ENCODE assay signal across 17 cellular contexts in genomic region chr16:28621756-28622155, GRCh38. TPM values are rescaled to one million over a fixed set of nuclear protein-coding genes. Genes with fewer than 3 reads are reported as not detected.
DNase-seq lines count a peak whose midpoint lies in the region; ATAC-seq and TF ChIP-seq lines count a peak whose summit lies in the region.
"Had no signal": no experiment of that assay in that cellular context is flagged by ENCODE, and none has a peak within 500 bp of the region (broad histone marks: within the 10 kb centered on the region; RNA-seq: fewer than 3 reads in every experiment).

No MANE protein-coding gene starts in this region.

- no peaks in the 10 kb centered on the region for H4K20me1 ChIP-seq in BLaER1
- no peaks in the 10 kb centered on the region for H4K20me1 ChIP-seq in PC-3 (ENCODE audit: low read length)
- no peaks in the 10 kb centered on the region for H4K20me1 ChIP-seq in hepatocyte (ENCODE audit: insufficient read depth, poor library complexity, severe bottlenecking)

- POLR2A ChIA-PET in Caco-2 (lab: Charles Lee): no interaction called here
- POLR2A ChIA-PET in PC-3 (lab: Charles Lee; ENCODE audit: unreplicated experiment): no interaction called here

- H3K27me3 ChIP-seq in BLaER1 (no peaks in the 10 kb centered on the region), Caco-2 (replicated peaks; ENCODE audit: control insufficient read depth, insufficient read depth, low read length) (no peaks in the 10 kb centered on the region), PC-3 (ENCODE audit: low read length) (no peaks in the 10 kb centered on the region), hepatocyte (no peaks in the 10 kb centered on the region), stomach (peaks cover 0 to 5% (median 0%) of the 10 kb centered on the region in 3 donors)
- H3K27me3 ChIP-seq: ascending aorta, right lobe of liver, upper lobe of left lung had no signal

- H3K36me3 ChIP-seq in BLaER1 (no peaks in the 10 kb centered on the region), Caco-2 (ENCODE audit: control insufficient read depth, insufficient read depth, low read length) (no peaks in the 10 kb centered on the region), PC-3 (ENCODE audit: low read depth, low read length) (no peaks in the 10 kb centered on the region), hepatocyte (replicated peaks; ENCODE audit: insufficient read depth, low read depth) (no peaks in the 10 kb centered on the region), stomach (peaks cover 0 to 14% (median 2%) of the 10 kb centered on the region in 4 donors)
- H3K36me3 ChIP-seq: ascending aorta, upper lobe of left lung had no signal

- DNase-seq in Caco-2 (peak in 1 of 2 experiments; percentile 43), PC-3 (no peak), hepatocyte (ENCODE audit: low spot score) (no peak), stomach (no peak), erythroblast (lab: John Stamatoyannopoulos, UW) (no peak)
- DNase-seq: C1 segment of cervical spinal cord; cortex of kidney; left ventricle myocardium superior; NCI-H187 treated with DMSO at 0.1 percent for 48 hours; right lobe of liver; stimulated activated CD4-positive, alpha-beta T cell treated with anti-CD3 and anti-CD28 coated beads, Interleukin-2, amount 100 ng/mL, for 48 hours; T1000; upper lobe of left lung had no signal

- H3K27ac ChIP-seq in BLaER1 (no peak overlapping the region), PC-3 (ENCODE audit: low read length) (no peak overlapping the region), hepatocyte (no peak overlapping the region), stomach (no peak overlapping the region)
- H3K27ac ChIP-seq: ascending aorta, right lobe of liver had no signal

- H3K4me3 Mint-ChIP-seq in Caco-2 (ENCODE audit: unreplicated experiment): peak overlapping the region; percentile 81
- H3K4me3 Mint-ChIP-seq: nephron had no signal

- H3K79me2 ChIP-seq in PC-3 (ENCODE audit: low read length) (no peaks in the 10 kb centered on the region), hepatocyte (no peaks in the 10 kb centered on the region)

- H3K27me3 Mint-ChIP-seq in Caco-2 (ENCODE audit: insufficient read depth, unreplicated experiment): no peaks in the 10 kb centered on the region

- no peaks in the 10 kb centered on the region for H3K9me3 Mint-ChIP-seq in Caco-2 (ENCODE audit: unreplicated experiment)

- H3K9me2 ChIP-seq in PC-3 (replicated peaks; ENCODE audit: low read length): no peaks in the 10 kb centered on the region
- no peaks in the 10 kb centered on the region for H3K9me2 ChIP-seq in hepatocyte (replicated peaks; ENCODE audit: insufficient read depth)

- no peaks in the 10 kb centered on the region for H3K9me3 ChIP-seq in BLaER1
- no peaks in the 10 kb centered on the region for H3K9me3 ChIP-seq in Caco-2
- no peaks in the 10 kb centered on the region for H3K9me3 ChIP-seq in PC-3 (ENCODE audit: low read length)
- no peaks in the 10 kb centered on the region for H3K9me3 ChIP-seq in hepatocyte (ENCODE audit: low read depth)
- H3K9me3 ChIP-seq in stomach: no peaks in the 10 kb centered on the region
- H3K9me3 ChIP-seq: ascending aorta, right lobe of liver, upper lobe of left lung had no signal

- peaks cover 12% of the 10 kb centered on the region for H3K4me1 Mint-ChIP-seq in Caco-2 (ENCODE audit: low read depth, unreplicated experiment)
- H3K4me1 Mint-ChIP-seq: nephron had no signal

- TF ChIP-seq CTCF in Caco-2 (IDR thresholded peaks at IDR 0.05; ENCODE audit: insufficient read depth in 1 of 2, low read depth in 1 of 2, low read length in 1 of 2, severe bottlenecking in 1 of 2, unreplicated experiment in 1 of 2): no peak
- TF ChIP-seq CTCF in PC-3 (conservative IDR thresholded peaks at IDR 0.05; ENCODE audit: low read depth, low read length): no peak
- no peak for TF ChIP-seq CTCF in hepatocyte (IDR thresholded peaks at IDR 0.05; ENCODE audit: poor library complexity)
- no peak for TF ChIP-seq CTCF in stomach (IDR thresholded peaks at IDR 0.05)

- BruUV-seq in Caco-2 (replicated peaks; lab: Mats Ljungman, UMichigan) (no TSS peak), PC-3 (replicated peaks; lab: Mats Ljungman, UMichigan) (no TSS peak)

- 58% methylated on average over 2 of the region's 2 CpGs for WGBS in hepatocyte (ENCODE audit: low lambda C conversion rate, missing lambda C conversion rate)
- 73 to 94% (median 85%) methylated on average over 2 of the region's 2 CpGs for WGBS in stomach, 5 donors

- no peak for TF ChIP-seq POLR2A in stomach (IDR thresholded peaks at IDR 0.05)
- TF ChIP-seq POLR2A in erythroblast (IDR thresholded peaks at IDR 0.05; ENCODE audit: low read length): no peak

- H2AFZ ChIP-seq in PC-3 (ENCODE audit: low read length) (no peak overlapping the region), hepatocyte (no peak overlapping the region)

- TF ChIP-seq EP300 in stomach (IDR thresholded peaks at IDR 0.05): no peak

- H3F3A ChIP-seq in PC-3 (ENCODE audit: low read length, unreplicated experiment): no peaks in the 10 kb centered on the region

- H3K9ac ChIP-seq in BLaER1 (no peak overlapping the region), PC-3 (ENCODE audit: low read length) (no peak overlapping the region)

- H3K27ac Mint-ChIP-seq in Caco-2 (ENCODE audit: unreplicated experiment): peak overlapping the region; percentile 84
- H3K27ac Mint-ChIP-seq: nephron had no signal

- intact Hi-C loops in Caco-2 (cut with micrococcal nuclease; ENCODE audit: unreplicated experiment): no loop called here
- intact Hi-C loops in PC-3 (cut with micrococcal nuclease): no loop called here
- intact Hi-C loops in stomach (cut with DNase I; ENCODE audit: low total_unique reads): no loop called here

- H3K4me2 ChIP-seq in BLaER1 (peak overlapping the region; percentile 69), PC-3 (ENCODE audit: low read length) (0 out of 2 replicates have a peak overlapping the region, but pooled peaks have one; percentile 76), hepatocyte (peak overlapping the region; percentile 11)

- CTCF ChIA-PET in Caco-2 (lab: Charles Lee) (no interaction called here), PC-3 (lab: Charles Lee) (no interaction called here)

- ATAC-seq in PC-3 (no peak), GM21786 (IDR thresholded peaks at IDR 0.05; ENCODE audit: unreplicated experiment) (no peak)

- H3K4me1 ChIP-seq in BLaER1: peaks cover 44% of the 10 kb centered on the region
- H3K4me1 ChIP-seq in Caco-2: peaks cover 7% of the 10 kb centered on the region; the same call in 1 of the 2 replicates
- no peaks in the 10 kb centered on the region for H3K4me1 ChIP-seq in PC-3 (ENCODE audit: insufficient read depth, low read length)
- H3K4me1 ChIP-seq in hepatocyte (ENCODE audit: insufficient read depth): peaks cover 7% of the 10 kb centered on the region
- H3K4me1 ChIP-seq in stomach: peaks cover 6 to 26% (median 24%) of the 10 kb centered on the region in 4 donors
- H3K4me1 ChIP-seq: ascending aorta, right lobe of liver had no signal

- H3K36me3 Mint-ChIP-seq in Caco-2 (ENCODE audit: insufficient read depth, unreplicated experiment): peaks cover 12% of the 10 kb centered on the region

- H3K4me3 ChIP-seq in BLaER1 (peak overlapping the region; percentile 67), Caco-2 (ENCODE audit: low read depth, low read length) (no peak overlapping the region; the same call in 1 of the 2 replicates), PC-3 (ENCODE audit: low read length) (no peak overlapping the region), hepatocyte (no peak overlapping the region), stomach (no peak overlapping the region)
- H3K4me3 ChIP-seq: ascending aorta had no signal

RNA-seq across cellular contexts. Expression of gene SULT1A1, which starts 11.9 kb away (rescaled TPM):
- 8.9 and 9.1 TPM in 2 replicates for total RNA-seq in Caco-2 (2022)
- 2.9 and 4.7 TPM in 2 replicates for total RNA-seq in PC-3 (2014; rRNA removed)
- 15.0 and 15.5 TPM in 2 replicates for total RNA-seq in hepatocyte
- polyA plus RNA-seq in hepatocyte: 18.8 and 19.5 TPM in 2 replicates
- 10 to 100 TPM in 4 of 5 donors, 1 to 10 TPM in 1; 6.2 to 99.8 (median 66.9) TPM for total RNA-seq in stomach
- polyA plus RNA-seq in stomach: 10 to 100 TPM; 27.7 to 74.8 (median 34.4) TPM

RNA-seq across cellular contexts. Expression of gene NPIPB8, which starts 16.1 kb away (rescaled TPM):
- 0.48 TPM in 1 of 2 replicates, not detected in the other for total RNA-seq in Caco-2 (2022)
- total RNA-seq in PC-3 (2014; rRNA removed): 1.1 TPM in 1 of 2 replicates, not detected in the other
- total RNA-seq in hepatocyte: not detected in 2 replicates
- 0.47 TPM in 1 of 2 replicates, not detected in the other for polyA plus RNA-seq in hepatocyte
- 1 to 10 TPM in 1 of 5 donors, not detected in 4; 1.0 TPM for total RNA-seq in stomach
- polyA plus RNA-seq in stomach: under 1 TPM in 1 of 3 donors, not detected in 2; 0.08 TPM
- total RNA-seq: ascending aorta, left ventricle myocardium superior had no signal

RNA-seq across cellular contexts. Expression of gene SULT1A2, which starts 24.9 kb away (rescaled TPM):
- total RNA-seq in Caco-2 (2022): 0.43 TPM in 1 of 2 replicates, not detected in the other
- total RNA-seq in PC-3 (2014; rRNA removed): 0.17 TPM in 1 of 2 replicates, not detected in the other
- total RNA-seq in hepatocyte: 0.60 and 1.8 TPM in 2 replicates
- 3.6 and 4.5 TPM in 2 replicates for polyA plus RNA-seq in hepatocyte
- total RNA-seq in stomach: under 1 TPM in 3 of 5 donors, not detected in 2; 0.18 to 0.87 (median 0.43) TPM
- polyA plus RNA-seq in stomach: 1 to 10 TPM; 1.1 to 2.4 (median 1.5) TPM

Comparison
In these comparisons a context has a peak if more than half of its experiments do, and no peak if none do; other contexts are left out.
1. H3K4me2 ChIP-seq: peak in every context shown above with its lines; median percentile 76 in PC-3; 69 in BLaER1; 11 in hepatocyte.